12 cellular contexts compared by ENCODE assay signal in the genomic region with DNA sequence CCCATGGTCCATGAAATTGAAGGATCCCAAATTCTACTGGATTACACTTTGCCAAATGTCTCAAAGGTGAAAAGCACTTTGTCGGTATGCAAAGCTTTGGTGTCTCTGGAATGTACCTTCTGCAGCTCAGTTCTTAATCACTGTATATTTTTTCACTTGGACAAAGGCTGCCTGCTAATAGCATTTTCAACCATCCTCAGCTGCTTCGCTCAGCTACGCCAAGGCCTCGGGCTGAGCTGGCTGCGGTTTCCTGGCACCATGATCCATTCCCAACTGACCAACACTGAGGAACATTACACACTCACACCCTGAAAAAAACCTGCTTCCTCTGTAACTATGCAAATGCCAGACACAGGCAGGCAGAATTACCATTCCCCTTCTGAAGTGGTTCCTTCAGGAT.
A peak's percentile ranks its signal among the peaks of the same experiment; 100 is the strongest.
DNase-seq lines count a peak whose midpoint lies in the region; ATAC-seq and TF ChIP-seq lines count a peak whose summit lies in the region.
"Had no signal": no experiment of that assay in that cellular context is flagged by ENCODE, and none has a peak within 500 bp of the region (broad histone marks: within the 10 kb centered on the region; RNA-seq: fewer than 3 reads in every experiment).

No MANE protein-coding gene starts in this region.

- no peaks in the 10 kb centered on the region for H4K20me1 ChIP-seq in IMR-90 (ENCODE audit: insufficient read depth, low read length)
- H4K20me1 ChIP-seq in PC-9 (ENCODE audit: insufficient read depth): no peaks in the 10 kb centered on the region

- TF ChIP-seq POLR2A in IMR-90 (IDR thresholded peaks at IDR 0.05; ENCODE audit: low read depth, low read length): no peak
- TF ChIP-seq POLR2A in suprapubic skin (IDR thresholded peaks at IDR 0.05): no peak

- H3K4ac ChIP-seq in IMR-90 (ENCODE audit: low read depth, low read length): 0 out of 2 replicates have a peak overlapping the region, but pooled peaks have one; percentile 3

- H2BK120ac ChIP-seq in IMR-90 (ENCODE audit: low read depth, low read length): no peak overlapping the region

- H3K18ac ChIP-seq in IMR-90 (ENCODE audit: low read depth, low read length): no peak overlapping the region

- H3K4me3 ChIP-seq in IMR-90 (ENCODE audit: insufficient read depth, low read depth, low read length) (no peak overlapping the region), PC-9 (no peak overlapping the region), suprapubic skin (no peak overlapping the region)

- H3K56ac ChIP-seq in IMR-90 (ENCODE audit: extremely low read depth, insufficient read depth, low read length): no peak overlapping the region

- no peak overlapping the region for H4K5ac ChIP-seq in IMR-90 (ENCODE audit: low read depth, low read length)

- ATAC-seq in IMR-90 (ENCODE audit: low read depth) (peak; percentile 76), GM21423 (IDR thresholded peaks at IDR 0.05; ENCODE audit: unreplicated experiment) (no peak)
- ATAC-seq: left colon had no signal

- no peaks in the 10 kb centered on the region for H3K36me3 ChIP-seq in IMR-90 (ENCODE audit: control insufficient read depth, insufficient read depth, low read length)
- H3K36me3 ChIP-seq in PC-9 (ENCODE audit: low read depth): no peaks in the 10 kb centered on the region
- no peaks in the 10 kb centered on the region for H3K36me3 ChIP-seq in suprapubic skin

- H3K4me1 ChIP-seq in IMR-90 (ENCODE audit: control insufficient read depth, insufficient read depth, low read length) (peaks cover 3% of the 10 kb centered on the region), PC-9 (replicated peaks; ENCODE audit: insufficient read depth) (no peaks in the 10 kb centered on the region), suprapubic skin (peaks cover 9% of the 10 kb centered on the region)

- H3F3A ChIP-seq in PC-9 (ENCODE audit: insufficient read depth, low read depth): no peaks in the 10 kb centered on the region

- H2BK5ac ChIP-seq in IMR-90 (ENCODE audit: low read depth, low read length, poor library complexity, severe bottlenecking): no peak overlapping the region

- no peaks in the 10 kb centered on the region for H3K79me1 ChIP-seq in IMR-90 (ENCODE audit: low read depth in 1 of 2, low read length in 2 of 2)

- TF ChIP-seq RAD21 in IMR-90 (IDR thresholded peaks at IDR 0.05; ENCODE audit: low read length): no peak

- H2BK20ac ChIP-seq in IMR-90 (ENCODE audit: low read depth, low read length): no peak overlapping the region

- POLR2A ChIA-PET in IMR-90 (lab: Charles Lee; ENCODE audit: unreplicated experiment): no interaction called here
- POLR2A ChIA-PET in PC-9 (lab: Charles Lee; ENCODE audit: unreplicated experiment): no interaction called here

- TF ChIP-seq CTCF in IMR-90 (conservative IDR thresholded peaks at IDR 0.05; ENCODE audit: low read depth, low read length) (no peak), PC-9 (conservative IDR thresholded peaks at IDR 0.05) (no peak), suprapubic skin (IDR thresholded peaks at IDR 0.05) (no peak)

- no peak overlapping the region for H3K14ac ChIP-seq in IMR-90 (replicated peaks; ENCODE audit: low read depth, low read length)

- intact Hi-C loops in IMR-90 (cut with micrococcal nuclease) (no loop called here), PC-9 (cut with micrococcal nuclease; ENCODE audit: unreplicated experiment) (no loop called here)

- H3K79me2 ChIP-seq in PC-9 (ENCODE audit: low read depth): no peaks in the 10 kb centered on the region

- no peak overlapping the region for H2AK5ac ChIP-seq in IMR-90 (ENCODE audit: low read depth, low read length)

- no peaks in the 10 kb centered on the region for H3K27me3 ChIP-seq in IMR-90 (ENCODE audit: control insufficient read depth, insufficient read depth, low read length)
- H3K27me3 ChIP-seq in PC-9 (ENCODE audit: insufficient read depth, low read depth): peaks cover 98% of the 10 kb centered on the region
- H3K27me3 ChIP-seq in suprapubic skin: peaks cover 3% of the 10 kb centered on the region

- H3K4me2 ChIP-seq in IMR-90 (ENCODE audit: low read depth, low read length) (no peak overlapping the region), PC-9 (no peak overlapping the region)

- DNase-seq in AG08395 (ENCODE audit: low spot score) (peak; percentile 57), IMR-90 (peak; percentile 56), cerebellum (ENCODE audit: low spot score) (peak; percentile 84), medulla oblongata (ENCODE audit: extremely low spot score) (peak; percentile 58), inferior parietal cortex (ENCODE audit: extremely low spot score) (no peak), PC-9 (no peak), suprapubic skin (ENCODE audit: low spot score in 2 of 2) (no peak)
- DNase-seq: left colon; NCI-H187 treated with DMSO at 0.1 percent for 48 hours; stimulated activated CD4-positive, alpha-beta T cell treated with anti-CD3 and anti-CD28 coated beads, Interleukin-4, amount 100 ng/mL, for 4 hours; T-helper 2 cell had no signal

- 82% methylated on average over 3 of the region's 5 CpGs; no CpG with 5 or more reads in 1 of the 2 experiments for WGBS in IMR-90 (ENCODE audit: extremely low coverage in 2 of 2, insufficient read length in 1 of 2), 2 experiments
- WGBS in suprapubic skin: 38% methylated on average over 5 of the region's 5 CpGs

- H4K8ac ChIP-seq in IMR-90 (ENCODE audit: low read depth in 2 of 2, low read length in 2 of 2): no peak overlapping the region

- BruUV-seq in IMR-90 (replicated peaks; lab: Mats Ljungman, UMichigan) (no TSS peak), PC-9 (replicated peaks; lab: Mats Ljungman, UMichigan) (no TSS peak)

- no peak overlapping the region for H3K27ac ChIP-seq in IMR-90 (ENCODE audit: insufficient read depth, low read length)
- no peak overlapping the region for H3K27ac ChIP-seq in PC-9
- no peak overlapping the region for H3K27ac ChIP-seq in suprapubic skin

- no peak overlapping the region; the same call in 2 of the 3 replicates for H2BK15ac ChIP-seq in IMR-90 (ENCODE audit: low read depth, low read length)

- no peak overlapping the region for H2AK9ac ChIP-seq in IMR-90 (replicated peaks; ENCODE audit: low read depth, low read length, poor library complexity)

- no peak overlapping the region for H4K91ac ChIP-seq in IMR-90 (ENCODE audit: insufficient read depth, low read depth, low read length)

- dilution Hi-C loops in IMR-90 (cut with HindIII; ENCODE audit: low sequenced_read_pairs, unreplicated experiment): no loop called here

- H3K23ac ChIP-seq in IMR-90 (ENCODE audit: low read depth, low read length): no peak overlapping the region

- H3K9me1 ChIP-seq in IMR-90 (ENCODE audit: insufficient read depth, low read length): no peaks in the 10 kb centered on the region

- in situ Hi-C loops in IMR-90 (cut with MboI; ENCODE audit: low sequenced_read_pairs): no loop called here

- H2AFZ ChIP-seq in IMR-90 (replicated peaks; ENCODE audit: low read length, poor library complexity): peak overlapping the region; percentile 39
- H2AFZ ChIP-seq in PC-9: no peak overlapping the region

- H3K9ac ChIP-seq in IMR-90 (ENCODE audit: low read depth, low read length): no peak overlapping the region

- no peaks in the 10 kb centered on the region for H3K9me2 ChIP-seq in PC-9 (ENCODE audit: insufficient read depth)

- no peaks in the 10 kb centered on the region for H3K9me3 ChIP-seq in IMR-90 (ENCODE audit: control insufficient read depth, insufficient read depth, low read length)
- H3K9me3 ChIP-seq in PC-9 (ENCODE audit: insufficient read depth, low read depth): no peaks in the 10 kb centered on the region
- no peaks in the 10 kb centered on the region for H3K9me3 ChIP-seq in suprapubic skin

- CTCF ChIA-PET in IMR-90 (lab: Yijun Ruan, JAX) (no interaction called here), PC-9 (lab: Charles Lee) (no interaction called here)

- no peak for TF ChIP-seq EP300 in suprapubic skin (IDR thresholded peaks at IDR 0.05)

TF ChIP-seq in IMR-90, 13 proteins besides CTCF, POLR2A, EP300 and RAD21:
- no peak for TF ChIP-seq CHD1 (IDR thresholded peaks at IDR 0.05; ENCODE audit: low read depth, low read length)
- TF ChIP-seq, protein P1, sequence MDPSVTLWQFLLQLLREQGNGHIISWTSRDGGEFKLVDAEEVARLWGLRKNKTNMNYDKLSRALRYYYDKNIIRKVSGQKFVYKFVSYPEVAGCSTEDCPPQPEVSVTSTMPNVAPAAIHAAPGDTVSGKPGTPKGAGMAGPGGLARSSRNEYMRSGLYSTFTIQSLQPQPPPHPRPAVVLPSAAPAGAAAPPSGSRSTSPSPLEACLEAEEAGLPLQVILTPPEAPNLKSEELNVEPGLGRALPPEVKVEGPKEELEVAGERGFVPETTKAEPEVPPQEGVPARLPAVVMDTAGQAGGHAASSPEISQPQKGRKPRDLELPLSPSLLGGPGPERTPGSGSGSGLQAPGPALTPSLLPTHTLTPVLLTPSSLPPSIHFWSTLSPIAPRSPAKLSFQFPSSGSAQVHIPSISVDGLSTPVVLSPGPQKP (IDR thresholded peaks at IDR 0.05; ENCODE audit: borderline replicate concordance, low read depth, low read length): no peak

Comparison
In these comparisons a context has a peak if more than half of its experiments do, and no peak if none do; other contexts are left out.
1. DNase-seq: peak in AG08395 (single experiment), IMR-90 (single experiment), cerebellum (single experiment) and medulla oblongata (single experiment); none in inferior parietal cortex (single experiment), PC-9 (0 of 2) and suprapubic skin (0 of 2).